Comparison of ENCODE assay signal across 3 cellular contexts in the genomic region with DNA sequence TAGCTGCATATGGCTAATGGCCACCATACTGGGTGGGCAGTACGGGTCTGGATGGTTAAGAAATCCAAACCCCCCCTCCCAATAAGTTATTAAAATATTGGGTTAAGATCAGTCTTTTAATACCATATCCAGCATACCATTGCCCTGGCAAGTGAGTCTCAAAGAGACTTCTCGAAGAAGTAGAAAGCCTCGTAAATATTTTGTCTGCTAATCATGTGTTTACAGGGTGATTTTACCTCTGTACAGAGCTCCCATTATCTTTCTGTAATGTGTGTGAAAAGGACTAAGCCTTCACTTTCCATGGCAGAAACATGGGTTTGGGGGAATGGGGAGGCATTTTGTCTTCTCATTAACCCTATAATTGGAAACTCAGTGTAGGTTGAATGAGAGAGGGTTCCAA.
"Had no signal": no experiment of that assay in that cellular context is flagged by ENCODE, and none has a peak within 500 bp of the region (broad histone marks: within the 10 kb centered on the region; RNA-seq: fewer than 3 reads in every experiment).

No MANE protein-coding gene starts in this region.

- DNase-seq: GDM1, GF-D8 had no signal

- H3K4me3 ChIP-seq: GM12878 had no signal

- ATAC-seq: GM12878 had no signal
